ENCODE assay signal across 10 cellular contexts in the genomic region with DNA sequence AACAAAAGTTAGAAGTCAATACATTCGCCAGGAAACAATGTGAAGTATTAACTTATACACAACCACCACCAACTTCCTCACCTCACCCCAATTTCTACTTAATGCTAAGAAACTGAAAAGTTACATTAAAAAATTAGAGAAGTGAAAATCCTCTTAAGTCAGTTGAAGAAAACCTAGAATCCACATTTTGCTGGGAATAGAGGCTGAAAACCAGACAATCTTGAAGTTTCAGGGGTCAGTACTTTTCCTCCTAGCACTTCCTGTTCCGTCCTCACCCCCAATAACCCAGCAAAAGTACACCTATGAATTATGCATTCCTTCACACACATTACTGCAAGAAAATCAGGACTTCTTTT. TPM values are rescaled to one million over a fixed set of nuclear protein-coding genes. Genes with fewer than 3 reads are reported as not detected.
DNase-seq lines count a peak whose midpoint lies in the region; ATAC-seq and TF ChIP-seq lines count a peak whose summit lies in the region.
"Had no signal": no experiment of that assay in that cellular context is flagged by ENCODE, and none has a peak within 500 bp of the region (broad histone marks: within the 10 kb centered on the region; RNA-seq: fewer than 3 reads in every experiment).

No MANE protein-coding gene starts in this region.

- H3K36me3 Mint-ChIP-seq in stimulated activated naive CD8-positive, alpha-beta T cell treated with anti-CD3 and anti-CD28 coated beads, Interleukin-15, Interleukin-2, amounts not matched to agents 100 ng/mL and 50 ng/mL, for 24 hours (ENCODE audit: low read depth): peaks cover 18% of the 10 kb centered on the region
- peaks cover 30% of the 10 kb centered on the region for H3K36me3 Mint-ChIP-seq in activated naive CD8-positive, alpha-beta T cell treated with anti-CD3 and anti-CD28 coated beads for 36 hours

- TF ChIP-seq POLR2A in suprapubic skin (IDR thresholded peaks at IDR 0.05) (no peak), esophagus muscularis mucosa (IDR thresholded peaks at IDR 0.05; ENCODE audit: low read depth) (no peak)

- no peak for TF ChIP-seq EP300 in suprapubic skin (IDR thresholded peaks at IDR 0.05)
- no peak for TF ChIP-seq EP300 in esophagus muscularis mucosa (IDR thresholded peaks at IDR 0.05)

- in situ Hi-C loops in GM13976 (cut with MboI; ENCODE audit: low sequenced_read_pairs, unreplicated experiment): loop anchor here (25.0 kb wide), 1 partner anchor 1857 kb away; the partner anchor contains the start of gene SMCHD1

- H3K9me3 ChIP-seq in suprapubic skin (no peaks in the 10 kb centered on the region), esophagus muscularis mucosa (no peaks in the 10 kb centered on the region)

- no peak for ATAC-seq in stimulated activated naive CD8-positive, alpha-beta T cell treated with anti-CD3 and anti-CD28 coated beads, Interleukin-15, Interleukin-2, amounts not matched to agents 100 U/mL and 50 U/mL, for 24 hours
- peak; percentile 20 for ATAC-seq in HG03025 (IDR thresholded peaks at IDR 0.05; ENCODE audit: low FRiP score, unreplicated experiment)
- ATAC-seq: left cardiac atrium had no signal

- peaks cover 6% of the 10 kb centered on the region for H3K27me3 Mint-ChIP-seq in stimulated activated naive CD8-positive, alpha-beta T cell treated with anti-CD3 and anti-CD28 coated beads, Interleukin-15, Interleukin-2, amounts not matched to agents 100 ng/mL and 50 ng/mL, for 24 hours
- no peaks in the 10 kb centered on the region for H3K27me3 Mint-ChIP-seq in activated naive CD8-positive, alpha-beta T cell treated with anti-CD3 and anti-CD28 coated beads for 36 hours

- no peaks in the 10 kb centered on the region for H3K9me3 Mint-ChIP-seq in stimulated activated naive CD8-positive, alpha-beta T cell treated with anti-CD3 and anti-CD28 coated beads, Interleukin-15, Interleukin-2, amounts not matched to agents 100 ng/mL and 50 ng/mL, for 24 hours
- H3K9me3 Mint-ChIP-seq in activated naive CD8-positive, alpha-beta T cell treated with anti-CD3 and anti-CD28 coated beads for 36 hours: peaks cover 1% of the 10 kb centered on the region

- WGBS in suprapubic skin: 74% methylated on average over 2 of the region's 2 CpGs
- WGBS in esophagus muscularis mucosa: 66% methylated on average over 2 of the region's 2 CpGs

- H3K27ac Mint-ChIP-seq in stimulated activated naive CD8-positive, alpha-beta T cell treated with anti-CD3 and anti-CD28 coated beads, Interleukin-15, Interleukin-2, amounts not matched to agents 100 ng/mL and 50 ng/mL, for 24 hours: no peak overlapping the region
- H3K27ac Mint-ChIP-seq in activated naive CD8-positive, alpha-beta T cell treated with anti-CD3 and anti-CD28 coated beads for 36 hours: peak overlapping the region; percentile 55

- H3K4me3 ChIP-seq in suprapubic skin: no peak overlapping the region
- peak overlapping the region in 1 of 4 donors; percentile 26 for H3K4me3 ChIP-seq in esophagus muscularis mucosa

- intact Hi-C loops in esophagus muscularis mucosa (cut with DNase I): no loop called here

- peak overlapping the region; percentile 20 for H3K4me3 Mint-ChIP-seq in stimulated activated naive CD8-positive, alpha-beta T cell treated with anti-CD3 and anti-CD28 coated beads, Interleukin-15, Interleukin-2, amounts not matched to agents 100 ng/mL and 50 ng/mL, for 24 hours
- peak overlapping the region; percentile 50 for H3K4me3 Mint-ChIP-seq in activated naive CD8-positive, alpha-beta T cell treated with anti-CD3 and anti-CD28 coated beads for 36 hours

- peaks cover 85% of the 10 kb centered on the region for H3K4me1 Mint-ChIP-seq in stimulated activated naive CD8-positive, alpha-beta T cell treated with anti-CD3 and anti-CD28 coated beads, Interleukin-15, Interleukin-2, amounts not matched to agents 100 ng/mL and 50 ng/mL, for 24 hours (ENCODE audit: low read depth)
- peaks cover 64% of the 10 kb centered on the region for H3K4me1 Mint-ChIP-seq in activated naive CD8-positive, alpha-beta T cell treated with anti-CD3 and anti-CD28 coated beads for 36 hours

- H3K27me3 ChIP-seq in suprapubic skin (no peaks in the 10 kb centered on the region), esophagus muscularis mucosa (no peaks in the 10 kb centered on the region)

- H3K36me3 ChIP-seq in suprapubic skin: no peaks in the 10 kb centered on the region
- no peaks in the 10 kb centered on the region for H3K36me3 ChIP-seq in esophagus muscularis mucosa

- H3K4me1 ChIP-seq in suprapubic skin (peaks cover 30% of the 10 kb centered on the region), esophagus muscularis mucosa (peaks cover 24 to 77% (median 67%) of the 10 kb centered on the region in 4 donors)

- H3K27ac ChIP-seq in suprapubic skin (no peak overlapping the region), esophagus muscularis mucosa (replicated peaks in 1 of 4) (peak overlapping the region in 2 of 4 donors; percentile 1 to 12)

- TF ChIP-seq CTCF in GM13976 (IDR thresholded peaks at IDR 0.05; ENCODE audit: borderline replicate concordance, control extremely low read depth, extremely low read depth, insufficient read depth, missing control alignments) (no peak), suprapubic skin (IDR thresholded peaks at IDR 0.05) (no peak), esophagus muscularis mucosa (IDR thresholded peaks at IDR 0.05) (no peak)

- no peak for DNase-seq in stimulated activated naive CD8-positive, alpha-beta T cell treated with anti-CD3 and anti-CD28 coated beads, Interleukin-15, Interleukin-2, amounts not matched to agents 100 U/mL and 50 U/mL, for 24 hours
- no peak for DNase-seq in activated naive CD8-positive, alpha-beta T cell treated with anti-CD3 and anti-CD28 coated beads for 36 hours
- DNase-seq in GM13976 (ENCODE audit: low spot score) (no peak), suprapubic skin (ENCODE audit: low spot score in 2 of 2) (no peak), KG1 (lab: John Stamatoyannopoulos, UW) (no peak), esophagus muscularis mucosa (ENCODE audit: extremely low spot score) (no peak)
- DNase-seq: cerebellar nuclear complex, left cardiac atrium had no signal

RNA-seq across cellular contexts. Expression of gene YES1, which starts 6.3 kb away (rescaled TPM):
- total RNA-seq in activated naive CD8-positive, alpha-beta T cell treated with anti-CD3 and anti-CD28 coated beads for 36 hours: 10 to 100 TPM; 29.0 to 32.2 TPM
- total RNA-seq in suprapubic skin (100 to 1,000 TPM in 2 of 4 donors, 10 to 100 TPM in 2; 98.6 to 102 (median 100) TPM), esophagus muscularis mucosa (100 to 1,000 TPM in 3 of 4 donors, 10 to 100 TPM in 1; 94.6 to 143 (median 116) TPM)
